In the genomic region with DNA sequence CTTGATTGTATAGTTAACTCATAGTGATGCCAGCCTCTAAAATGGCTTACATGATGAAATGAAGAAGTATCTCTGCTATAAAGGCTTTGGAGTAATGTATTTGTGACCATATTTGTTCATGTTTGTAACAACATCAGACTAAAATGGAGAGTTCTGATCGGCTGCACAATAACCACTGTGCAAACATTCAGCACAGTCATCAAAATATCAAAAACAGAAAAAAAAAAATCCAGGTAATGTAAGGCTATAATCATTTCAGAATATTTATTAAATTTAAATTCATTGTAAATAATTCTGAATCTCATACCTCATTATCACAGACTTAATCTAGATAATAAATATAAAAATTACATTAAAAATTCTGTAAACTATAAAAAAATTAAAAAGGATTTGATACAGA, we compare ENCODE assay signal across 28 cellular contexts.
"Had no signal": no experiment of that assay in that cellular context is flagged by ENCODE, and none has a peak within 500 bp of the region (broad histone marks: within the 10 kb centered on the region; RNA-seq: fewer than 3 reads in every experiment).

No MANE protein-coding gene starts in this region.

- H2AFZ ChIP-seq: neural progenitor cell, parathyroid adenoma had no signal

- H3K27ac Mint-ChIP-seq: natural killer cell; nephron; neural progenitor cell; progenitor cell of endocrine pancreas; stimulated activated effector memory CD8-positive, alpha-beta T cell treated with anti-CD3 and anti-CD28 coated beads, Interleukin-12 subunit alpha, Interleukin-12 subunit beta, amount 100 ng/mL, for 72 hours; stimulated activated naive B cell treated with anti-CD40 and anti-IgM and Interleukin-4, amounts not matched to agents 10 μg/mL and 1 μg/mL and 100 μg/mL, for 72 hours; stimulated activated naive CD8-positive, alpha-beta T cell treated with anti-CD3 and anti-CD28 coated beads, Interleukin-15, Interleukin-2, amounts not matched to agents 100 ng/mL and 50 ng/mL, for 24 hours had no signal

- H3K4me2 ChIP-seq: neural progenitor cell had no signal

- ATAC-seq: natural killer cell; psoas muscle; right cardiac atrium; sciatic nerve; stimulated activated effector memory CD8-positive, alpha-beta T cell treated with anti-CD3 and anti-CD28 coated beads, Interleukin-12 subunit alpha, Interleukin-12 subunit beta, amount 100 ng/mL, for 72 hours; stimulated activated naive B cell treated with anti-CD40 and anti-IgM and Interleukin-4, amounts not matched to agents 10 μg/mL and 1 μg/mL and 100 μg/mL, for 72 hours had no signal

- H3K4me3 ChIP-seq: neural progenitor cell, ovary, psoas muscle, skin epidermis, stomach, thoracic aorta, thyroid gland, tibial nerve, upper lobe of left lung, vagina had no signal

- H3K27me3 ChIP-seq: neural progenitor cell, ovary, stomach, thyroid gland, tibial nerve, upper lobe of left lung, vagina had no signal

- H3K9me3 Mint-ChIP-seq: neural progenitor cell; stimulated activated naive B cell treated with anti-CD40 and anti-IgM and Interleukin-4, amounts not matched to agents 10 μg/mL and 1 μg/mL and 100 μg/mL, for 72 hours had no signal

- H3K4me3 Mint-ChIP-seq: natural killer cell; nephron; neural progenitor cell; stimulated activated effector memory CD8-positive, alpha-beta T cell treated with anti-CD3 and anti-CD28 coated beads, Interleukin-12 subunit alpha, Interleukin-12 subunit beta, amount 100 ng/mL, for 72 hours; stimulated activated naive B cell treated with anti-CD40 and anti-IgM and Interleukin-4, amounts not matched to agents 10 μg/mL and 1 μg/mL and 100 μg/mL, for 72 hours; stimulated activated naive CD8-positive, alpha-beta T cell treated with anti-CD3 and anti-CD28 coated beads, Interleukin-15, Interleukin-2, amounts not matched to agents 100 ng/mL and 50 ng/mL, for 24 hours had no signal

- H3K9ac ChIP-seq: neural progenitor cell, parathyroid adenoma had no signal

- H3K4me1 ChIP-seq: neural progenitor cell, parathyroid adenoma, psoas muscle, stomach, thyroid gland, tibial nerve, upper lobe of left lung, vagina had no signal

- H3K9me3 ChIP-seq: ovary, psoas muscle, thoracic aorta, thyroid gland, tibial nerve, upper lobe of left lung, vagina had no signal

- H3K27ac ChIP-seq: neural progenitor cell, ovary, parathyroid adenoma, psoas muscle, skin epidermis, stomach, thoracic aorta, thyroid gland, tibial nerve, upper lobe of left lung, vagina had no signal

- DNase-seq: natural killer cell; occipital lobe; ovary; posterior cingulate gyrus; psoas muscle; right cardiac atrium; stimulated activated CD4-positive, alpha-beta T cell treated with anti-CD3 and anti-CD28 coated beads, Interleukin-15, amount 100 ng/mL, for 24 hours; stimulated activated CD4-positive, alpha-beta T cell treated with anti-CD3 and anti-CD28 coated beads, Interleukin-2, amount 100 ng/mL, for 24 hours; stimulated activated CD4-positive, alpha-beta T cell treated with anti-CD3 and anti-CD28 coated beads, Interleukin-2, amount 100 ng/mL, for 48 hours; stimulated activated CD4-positive, alpha-beta T cell treated with anti-CD3 and anti-CD28 coated beads, Interleukin-4, amount 100 ng/mL, for 24 hours; stimulated activated naive B cell treated with anti-CD40 and anti-IgM and Interleukin-4, amounts not matched to agents 10 μg/mL and 1 μg/mL and 100 μg/mL, for 72 hours; stimulated activated naive CD4-positive, alpha-beta T cell treated with Interleukin-2 at 50 U/mL for 16 hours; stomach; thyroid gland; trophoblast cell; upper lobe of left lung had no signal

- H3K27me3 Mint-ChIP-seq: progenitor cell of endocrine pancreas; stimulated activated naive B cell treated with anti-CD40 and anti-IgM and Interleukin-4, amounts not matched to agents 10 μg/mL and 1 μg/mL and 100 μg/mL, for 72 hours; stimulated activated naive CD8-positive, alpha-beta T cell treated with anti-CD3 and anti-CD28 coated beads, Interleukin-15, Interleukin-2, amounts not matched to agents 100 ng/mL and 50 ng/mL, for 24 hours had no signal

- H3K79me2 ChIP-seq: parathyroid adenoma had no signal

- H3K36me3 ChIP-seq: neural progenitor cell, ovary, stomach, thoracic aorta, thyroid gland, tibial nerve, upper lobe of left lung, vagina had no signal

- H3K4me1 Mint-ChIP-seq: nephron; neural progenitor cell; stimulated activated effector memory CD8-positive, alpha-beta T cell treated with anti-CD3 and anti-CD28 coated beads, Interleukin-12 subunit alpha, Interleukin-12 subunit beta, amount 100 ng/mL, for 72 hours had no signal

- H3K36me3 Mint-ChIP-seq: neural progenitor cell; stimulated activated effector memory CD8-positive, alpha-beta T cell treated with anti-CD3 and anti-CD28 coated beads, Interleukin-12 subunit alpha, Interleukin-12 subunit beta, amount 100 ng/mL, for 72 hours had no signal

- FAIRE-seq: urothelium cell line had no signal
